ENCODE assay signal across 10 cellular contexts in the genomic region with DNA sequence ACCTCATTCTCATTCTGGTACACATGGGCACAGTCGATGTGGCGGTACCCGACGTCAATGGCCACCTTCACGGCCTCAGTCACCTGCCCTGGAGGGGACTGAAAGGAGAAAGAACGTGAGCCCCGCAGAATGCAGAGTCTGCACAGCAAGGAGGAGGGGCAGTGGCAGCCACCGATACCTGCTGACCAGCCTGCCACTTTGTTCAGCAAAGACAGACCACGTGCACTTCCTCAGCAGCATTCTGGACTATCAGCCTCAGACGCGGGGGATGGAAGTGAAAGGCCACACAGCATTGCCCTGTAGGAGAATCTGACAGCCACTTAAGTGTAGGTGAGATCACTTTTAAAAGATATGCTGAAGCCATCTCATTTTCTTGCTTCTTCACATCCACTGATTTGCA.
"Had no signal": no experiment of that assay in that cellular context is flagged by ENCODE, and none has a peak within 500 bp of the region (broad histone marks: within the 10 kb centered on the region; RNA-seq: fewer than 3 reads in every experiment).

No MANE protein-coding gene starts in this region.

- H3K27ac ChIP-seq: neutrophil, parathyroid adenoma, VCaP had no signal

- H3K36me3 ChIP-seq: neutrophil had no signal

- H3K9me3 ChIP-seq: neutrophil, upper lobe of left lung had no signal

- ATAC-seq: activated naive CD8-positive, alpha-beta T cell treated with anti-CD3 and anti-CD28 coated beads, Interleukin-2, amount 50 U/mL, for 24 hours; activated T-helper 17 cell treated with anti-CD3 and anti-CD28 coated beads, Interleukin-2, amount 50 U/mL, for 72 hours; stimulated activated naive CD8-positive, alpha-beta T cell treated with anti-CD3 and anti-CD28 coated beads, Interleukin-15, Interleukin-2, amounts not matched to agents 100 U/mL and 50 U/mL, for 24 hours had no signal

- H3K4me3 ChIP-seq: upper lobe of left lung had no signal

- H3K9ac ChIP-seq: parathyroid adenoma had no signal

- DNase-seq: activated CD4-positive, alpha-beta T cell treated with anti-CD3 and anti-CD28 coated beads, Interleukin-2, amount 50 U/mL, for 48 hours; activated naive CD4-positive, alpha-beta T cell treated with anti-CD3 and anti-CD28 coated beads for 36 hours; activated naive CD8-positive, alpha-beta T cell treated with anti-CD3 and anti-CD28 coated beads, Interleukin-2, amount 50 U/mL, for 24 hours; kidney; stimulated activated naive CD8-positive, alpha-beta T cell treated with anti-CD3 and anti-CD28 coated beads, Interleukin-15, Interleukin-2, amounts not matched to agents 100 U/mL and 50 U/mL, for 24 hours had no signal

- H2AFZ ChIP-seq: parathyroid adenoma had no signal

- H3K4me1 ChIP-seq: parathyroid adenoma had no signal

- H3K27me3 ChIP-seq: upper lobe of left lung had no signal
